1 cellular context compared by ENCODE assay signal in the genomic region with DNA sequence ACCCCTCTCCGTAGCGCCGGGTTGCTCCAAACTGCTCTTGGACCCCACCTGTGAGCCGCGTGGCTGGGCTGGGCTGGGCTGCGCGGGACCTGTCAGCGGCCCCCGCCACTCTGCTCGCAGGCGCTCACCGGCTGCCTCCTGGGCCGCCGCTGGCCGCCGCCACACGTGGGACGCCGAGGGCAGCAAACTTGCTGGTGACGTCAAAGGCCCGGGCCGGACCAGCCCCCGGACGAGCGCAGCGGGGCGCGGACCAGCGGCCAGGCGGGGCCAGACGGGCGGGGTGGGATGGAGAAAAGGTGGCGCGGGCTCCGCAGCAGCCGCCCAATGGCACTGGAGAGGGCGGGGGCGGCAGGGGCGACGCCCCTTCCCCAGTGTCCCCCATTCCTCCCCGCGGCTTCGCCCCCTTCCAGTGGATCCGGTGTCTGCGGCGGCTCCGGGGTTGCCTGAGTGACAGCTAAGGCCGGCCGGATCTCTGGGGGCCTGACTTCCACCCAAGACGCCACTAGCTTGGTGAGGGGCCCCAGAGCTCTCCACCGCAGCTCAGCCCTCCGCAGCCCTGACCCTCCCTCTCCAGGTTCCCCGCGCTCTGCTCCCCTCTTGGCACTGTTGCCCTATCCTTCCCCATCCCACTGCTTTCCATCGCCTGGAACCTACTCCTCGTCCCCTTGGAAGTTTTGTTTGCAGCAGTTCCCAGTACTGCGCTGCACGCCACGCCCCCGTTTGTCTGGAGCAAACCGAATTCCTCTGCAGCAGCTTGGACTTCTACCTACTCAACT.
TF ChIP-seq lines count a peak whose summit lies in the region.

TSS of gene HS3ST3A1 (minus strand) at position 154 of the 776 bp plus-strand sequence. CDS start 800 bp downstream, outside the sequence.

TF ChIP-seq in WTC11, 78 proteins besides CTCF, POLR2A, EP300 and RAD21 (continued from another document):
- TF ChIP-seq, protein P1, sequence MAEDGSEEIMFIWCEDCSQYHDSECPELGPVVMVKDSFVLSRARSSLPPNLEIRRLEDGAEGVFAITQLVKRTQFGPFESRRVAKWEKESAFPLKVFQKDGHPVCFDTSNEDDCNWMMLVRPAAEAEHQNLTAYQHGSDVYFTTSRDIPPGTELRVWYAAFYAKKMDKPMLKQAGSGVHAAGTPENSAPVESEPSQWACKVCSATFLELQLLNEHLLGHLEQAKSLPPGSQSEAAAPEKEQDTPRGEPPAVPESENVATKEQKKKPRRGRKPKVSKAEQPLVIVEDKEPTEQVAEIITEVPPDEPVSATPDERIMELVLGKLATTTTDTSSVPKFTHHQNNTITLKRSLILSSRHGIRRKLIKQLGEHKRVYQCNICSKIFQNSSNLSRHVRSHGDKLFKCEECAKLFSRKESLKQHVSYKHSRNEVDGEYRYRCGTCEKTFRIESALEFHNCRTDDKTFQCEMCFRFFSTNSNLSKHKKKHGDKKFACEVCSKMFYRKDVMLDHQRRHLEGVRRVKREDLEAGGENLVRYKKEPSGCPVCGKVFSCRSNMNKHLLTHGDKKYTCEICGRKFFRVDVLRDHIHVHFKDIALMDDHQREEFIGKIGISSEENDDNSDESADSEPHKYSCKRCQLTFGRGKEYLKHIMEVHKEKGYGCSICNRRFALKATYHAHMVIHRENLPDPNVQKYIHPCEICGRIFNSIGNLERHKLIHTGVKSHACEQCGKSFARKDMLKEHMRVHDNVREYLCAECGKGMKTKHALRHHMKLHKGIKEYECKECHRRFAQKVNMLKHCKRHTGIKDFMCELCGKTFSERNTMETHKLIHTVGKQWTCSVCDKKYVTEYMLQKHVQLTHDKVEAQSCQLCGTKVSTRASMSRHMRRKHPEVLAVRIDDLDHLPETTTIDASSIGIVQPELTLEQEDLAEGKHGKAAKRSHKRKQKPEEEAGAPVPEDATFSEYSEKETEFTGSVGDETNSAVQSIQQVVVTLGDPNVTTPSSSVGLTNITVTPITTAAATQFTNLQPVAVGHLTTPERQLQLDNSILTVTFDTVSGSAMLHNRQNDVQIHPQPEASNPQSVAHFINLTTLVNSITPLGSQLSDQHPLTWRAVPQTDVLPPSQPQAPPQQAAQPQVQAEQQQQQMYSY (CRISPR knock-in tag; IDR thresholded peaks at IDR 0.05) = peak; percentile 45; the same call in 1 of the 2 replicates
- TF ChIP-seq NFATC4 (CRISPR knock-in tag; IDR thresholded peaks at IDR 0.05) (no peak), STAT6 (CRISPR knock-in tag; conservative IDR thresholded peaks at IDR 0.05; ENCODE audit: low read depth) (no peak), JUN (CRISPR knock-in tag; IDR thresholded peaks at IDR 0.05) (0 out of 2 replicates have a peak, but pooled peaks have one; percentile 35), TEAD1 (CRISPR knock-in tag; IDR thresholded peaks at IDR 0.05) (peak; percentile 69; the same call in 1 of the 2 replicates), NFE2L1 (CRISPR knock-in tag; IDR thresholded peaks at IDR 0.05) (no peak), ZSCAN18 (CRISPR knock-in tag; IDR thresholded peaks at IDR 0.05) (no peak), ETV6 (CRISPR knock-in tag; IDR thresholded peaks at IDR 0.05) (peak; percentile 21; the same call in 1 of the 2 replicates), ATF2 (CRISPR knock-in tag; IDR thresholded peaks at IDR 0.05; ENCODE audit: borderline replicate concordance, low read depth) (no peak), GTF2I (CRISPR knock-in tag; conservative IDR thresholded peaks at IDR 0.05) (0 out of 2 replicates have a peak, but pooled peaks have one; percentile 18), E2F5 (CRISPR knock-in tag; IDR thresholded peaks at IDR 0.05) (peak; percentile 53; the same call in 1 of the 2 replicates), SP1 (CRISPR knock-in tag; conservative IDR thresholded peaks at IDR 0.05) (peak; percentile 64; the same call in 1 of the 2 replicates), ZNF396 (CRISPR knock-in tag; IDR thresholded peaks at IDR 0.05; ENCODE audit: borderline replicate concordance) (no peak), JAZF1 (CRISPR knock-in tag; IDR thresholded peaks at IDR 0.05) (no peak)
- TF ChIP-seq, protein P2, sequence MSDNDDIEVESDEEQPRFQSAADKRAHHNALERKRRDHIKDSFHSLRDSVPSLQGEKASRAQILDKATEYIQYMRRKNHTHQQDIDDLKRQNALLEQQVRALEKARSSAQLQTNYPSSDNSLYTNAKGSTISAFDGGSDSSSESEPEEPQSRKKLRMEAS (CRISPR knock-in tag; IDR thresholded peaks at IDR 0.05) = peak; percentile 91
- TF ChIP-seq, protein P3, sequence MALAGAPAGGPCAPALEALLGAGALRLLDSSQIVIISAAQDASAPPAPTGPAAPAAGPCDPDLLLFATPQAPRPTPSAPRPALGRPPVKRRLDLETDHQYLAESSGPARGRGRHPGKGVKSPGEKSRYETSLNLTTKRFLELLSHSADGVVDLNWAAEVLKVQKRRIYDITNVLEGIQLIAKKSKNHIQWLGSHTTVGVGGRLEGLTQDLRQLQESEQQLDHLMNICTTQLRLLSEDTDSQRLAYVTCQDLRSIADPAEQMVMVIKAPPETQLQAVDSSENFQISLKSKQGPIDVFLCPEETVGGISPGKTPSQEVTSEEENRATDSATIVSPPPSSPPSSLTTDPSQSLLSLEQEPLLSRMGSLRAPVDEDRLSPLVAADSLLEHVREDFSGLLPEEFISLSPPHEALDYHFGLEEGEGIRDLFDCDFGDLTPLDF (CRISPR knock-in tag; IDR thresholded peaks at IDR 0.05) = 0 out of 2 replicates have a peak, but pooled peaks have one; percentile 13
- TF ChIP-seq, protein P4, sequence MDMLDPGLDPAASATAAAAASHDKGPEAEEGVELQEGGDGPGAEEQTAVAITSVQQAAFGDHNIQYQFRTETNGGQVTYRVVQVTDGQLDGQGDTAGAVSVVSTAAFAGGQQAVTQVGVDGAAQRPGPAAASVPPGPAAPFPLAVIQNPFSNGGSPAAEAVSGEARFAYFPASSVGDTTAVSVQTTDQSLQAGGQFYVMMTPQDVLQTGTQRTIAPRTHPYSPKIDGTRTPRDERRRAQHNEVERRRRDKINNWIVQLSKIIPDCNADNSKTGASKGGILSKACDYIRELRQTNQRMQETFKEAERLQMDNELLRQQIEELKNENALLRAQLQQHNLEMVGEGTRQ (CRISPR knock-in tag; IDR thresholded peaks at IDR 0.05) = peak; percentile 62
TF ChIP-seq in WTC11: peak in this region for 15.
